Comparison of ENCODE assay signal across 7 cellular contexts in the genomic region with DNA sequence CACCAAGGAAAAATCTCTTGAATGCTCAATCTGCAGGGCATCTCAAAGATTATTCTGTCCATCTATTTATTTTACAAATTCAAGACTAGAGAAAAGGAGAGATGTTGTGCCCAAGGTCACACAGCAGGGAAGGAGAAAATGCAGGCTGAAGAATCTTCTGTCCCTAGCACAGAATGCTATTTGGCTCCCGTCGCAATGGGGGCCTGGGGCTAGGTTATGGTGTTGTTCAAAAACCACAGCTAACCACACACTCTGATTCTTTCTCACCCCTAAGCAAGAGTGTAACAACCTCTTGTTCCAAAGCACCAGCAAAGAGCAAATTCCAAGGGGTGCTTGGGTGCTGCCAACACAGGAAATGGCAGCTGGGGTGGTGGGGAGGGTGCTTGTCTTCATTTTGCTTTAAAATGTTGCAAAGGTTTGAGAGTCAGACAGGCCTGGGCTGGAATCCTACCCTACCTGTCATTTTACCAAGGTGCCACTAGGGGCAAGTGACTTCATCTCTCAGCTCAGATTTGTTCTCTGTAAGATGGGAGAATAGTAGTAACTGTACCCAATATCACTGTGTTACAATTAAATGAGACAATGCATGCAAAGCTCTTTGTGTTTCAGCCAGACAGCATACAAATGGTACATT.
A peak's percentile ranks its signal among the peaks of the same experiment; 100 is the strongest.
DNase-seq lines count a peak whose midpoint lies in the region; ATAC-seq, FAIRE-seq and TF ChIP-seq lines count a peak whose summit lies in the region.

No MANE protein-coding gene starts in this region.

- FAIRE-seq in GM12892 (lab: Jason Lieb, UNC): peak; percentile 21

- TF ChIP-seq POLR2A in GM12892 (IDR thresholded peaks at IDR 0.05; ENCODE audit: low read depth, low read length): no peak

- peak; percentile 54 for ATAC-seq in GM21825 (IDR thresholded peaks at IDR 0.05; ENCODE audit: unreplicated experiment)
- peak; percentile 63 for ATAC-seq in esophagus mucosa
- ATAC-seq in stimulated activated naive B cell treated with anti-CD40 and anti-IgM and Interleukin-4, amounts not matched to agents 10 μg/mL and 1 μg/mL and 100 μg/mL, for 72 hours (replicated peaks): peak; percentile 57 to 68
- no peak for ATAC-seq in omental fat pad (ENCODE audit: low FRiP score)
- no peak for ATAC-seq in HG03097 (IDR thresholded peaks at IDR 0.05; ENCODE audit: low FRiP score, unreplicated experiment)

- DNase-seq in GM12892 (ENCODE audit: insufficient read length) (no peak), omental fat pad (ENCODE audit: low spot score) (no peak)
- DNase-seq in stimulated activated naive B cell treated with anti-CD40 and anti-IgM and Interleukin-4, amounts not matched to agents 10 μg/mL and 1 μg/mL and 100 μg/mL, for 72 hours: no peak

- H3K36me3 Mint-ChIP-seq in stimulated activated naive B cell treated with anti-CD40 and anti-IgM and Interleukin-4, amounts not matched to agents 10 μg/mL and 1 μg/mL and 100 μg/mL, for 72 hours: no peaks in the 10 kb centered on the region

- H3K9me3 Mint-ChIP-seq in stimulated activated naive B cell treated with anti-CD40 and anti-IgM and Interleukin-4, amounts not matched to agents 10 μg/mL and 1 μg/mL and 100 μg/mL, for 72 hours: peaks cover 0 to 2% of the 10 kb centered on the region in 2 donors

- H3K27me3 Mint-ChIP-seq in stimulated activated naive B cell treated with anti-CD40 and anti-IgM and Interleukin-4, amounts not matched to agents 10 μg/mL and 1 μg/mL and 100 μg/mL, for 72 hours: no peaks in the 10 kb centered on the region

- no peaks in the 10 kb centered on the region for H3K4me1 Mint-ChIP-seq in stimulated activated naive B cell treated with anti-CD40 and anti-IgM and Interleukin-4, amounts not matched to agents 10 μg/mL and 1 μg/mL and 100 μg/mL, for 72 hours

- H3K4me3 Mint-ChIP-seq in stimulated activated naive B cell treated with anti-CD40 and anti-IgM and Interleukin-4, amounts not matched to agents 10 μg/mL and 1 μg/mL and 100 μg/mL, for 72 hours: no peak overlapping the region

- TF ChIP-seq CTCF in LNCAP (IDR thresholded peaks at IDR 0.05) (peak; percentile 67), omental fat pad (IDR thresholded peaks at IDR 0.05) (no peak)

- no peak overlapping the region for H3K27ac Mint-ChIP-seq in stimulated activated naive B cell treated with anti-CD40 and anti-IgM and Interleukin-4, amounts not matched to agents 10 μg/mL and 1 μg/mL and 100 μg/mL, for 72 hours

Comparison
In these comparisons a context has a peak if more than half of its experiments do, and no peak if none do; other contexts are left out.
1. ATAC-seq: peak in GM21825 (single experiment), esophagus mucosa (single experiment) and stimulated activated naive B cell treated with anti-CD40 and anti-IgM and Interleukin-4, amounts not matched to agents 10 μg/mL and 1 μg/mL and 100 μg/mL, for 72 hours (2 of 2); none in omental fat pad (single experiment) and HG03097 (single experiment).